ENCODE assay signal across 8 cellular contexts in the genomic region with DNA sequence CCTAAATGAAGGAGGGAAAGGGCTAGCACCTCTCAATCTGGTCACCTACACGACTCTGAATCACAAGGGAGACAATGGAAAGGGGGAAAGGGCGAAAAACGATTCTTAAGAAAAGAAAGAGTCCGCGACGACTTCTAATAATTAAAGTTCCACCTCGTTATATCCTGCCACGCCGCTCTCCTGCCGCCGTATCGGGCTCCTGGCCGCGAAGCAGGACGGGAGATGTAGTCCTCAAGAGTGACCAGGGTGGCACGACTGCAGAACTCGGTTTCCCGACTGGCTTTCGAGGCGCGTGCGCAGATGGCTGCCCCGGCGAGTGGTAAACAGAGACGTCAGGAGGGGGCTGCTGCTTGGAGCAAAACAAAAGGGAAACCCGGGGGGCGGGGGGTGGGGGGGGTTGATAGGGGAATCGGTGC. TPM values are rescaled to one million over a fixed set of nuclear protein-coding genes. Genes with fewer than 3 reads are reported as not detected.
DNase-seq lines count a peak whose midpoint lies in the region; ATAC-seq, FAIRE-seq and TF ChIP-seq lines count a peak whose summit lies in the region.

A gene with protein sequence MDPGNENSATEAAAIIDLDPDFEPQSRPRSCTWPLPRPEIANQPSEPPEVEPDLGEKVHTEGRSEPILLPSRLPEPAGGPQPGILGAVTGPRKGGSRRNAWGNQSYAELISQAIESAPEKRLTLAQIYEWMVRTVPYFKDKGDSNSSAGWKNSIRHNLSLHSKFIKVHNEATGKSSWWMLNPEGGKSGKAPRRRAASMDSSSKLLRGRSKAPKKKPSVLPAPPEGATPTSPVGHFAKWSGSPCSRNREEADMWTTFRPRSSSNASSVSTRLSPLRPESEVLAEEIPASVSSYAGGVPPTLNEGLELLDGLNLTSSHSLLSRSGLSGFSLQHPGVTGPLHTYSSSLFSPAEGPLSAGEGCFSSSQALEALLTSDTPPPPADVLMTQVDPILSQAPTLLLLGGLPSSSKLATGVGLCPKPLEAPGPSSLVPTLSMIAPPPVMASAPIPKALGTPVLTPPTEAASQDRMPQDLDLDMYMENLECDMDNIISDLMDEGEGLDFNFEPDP (plus strand): TSS at position 297 of the 416 bp plus-strand sequence. CDS start 678 bp downstream, outside the sequence.

- peak within 1 kb of the TSS; percentile 95 for H3K4me3 Mint-ChIP-seq in activated B cell treated with CpG ODN at 0.5 μM for 24 hours

- in situ Hi-C loops in ACHN (cut with HindIII; ENCODE audit: low pct_ligation_motif_present, low pct_unique_long_range_greater_than_20kb, low sequenced_read_pairs) = no loop called here

- DNase-seq in ACHN (peak; percentile 77), NCI-H226 (peak; percentile 75), activated B cell treated with CpG ODN at 0.5 μM for 24 hours (peak; percentile 72), caudate nucleus (lab: John Stamatoyannopoulos, UW) (peak; percentile 29 to 94 (median 84)), keratinocyte (ENCODE audit: low read depth, low spot score) (no peak)
- DNase-seq in stimulated activated CD4-positive, alpha-beta T cell treated with anti-CD3 and anti-CD28 coated beads, Interleukin-12 subunit alpha, Interleukin-12 subunit beta, amount 100 ng/mL, for 48 hours (ENCODE audit: low read depth in 2 of 3, low spot score in 1 of 3) = peak; percentile 76 to 81 (median 77)

- no peaks in the 10 kb centered on the region for H3K4me1 ChIP-seq in keratinocyte (ENCODE audit: control insufficient read depth, extremely low read depth, insufficient read depth, low read length)

- intact Hi-C loops in activated B cell treated with CpG ODN at 0.5 μM for 24 hours (cut with micrococcal nuclease) = loop anchor here (1.0 to 10.0 kb wide), 5 partner anchors 23 to 961 kb away; a partner anchor contains a TSS

- POLR2A ChIA-PET in activated B cell treated with CpG ODN at 0.5 μM for 24 hours (lab: Charles Lee) = interaction anchor here (0.9 to 4.0 kb wide), 3 partner anchors 16 to 270 kb away, joined by 3 to 36 read pairs (median 13); a partner anchor contains a TSS

- peaks cover 26% of the 10 kb centered on the region for H3K4me1 Mint-ChIP-seq in activated B cell treated with CpG ODN at 0.5 μM for 24 hours

- peak within 1 kb of the TSS; percentile 46 to 70 (median 51) for H3K4me3 ChIP-seq in keratinocyte (ENCODE audit: control insufficient read depth in 2 of 3, extremely low read depth in 1 of 3, insufficient read depth in 2 of 3, low read depth in 1 of 3, low read length in 3 of 3)

- H3K36me3 Mint-ChIP-seq in activated B cell treated with CpG ODN at 0.5 μM for 24 hours (ENCODE audit: low read depth) = peaks cover 2% of the 10 kb centered on the region

- dilution Hi-C loops in keratinocyte (cut with MboI; ENCODE audit: extremely low pct_ligation_motif_present, low sequenced_read_pairs) = no loop called here

- peak within 1 kb of the TSS; percentile 73 for H3K27ac ChIP-seq in caudate nucleus (ENCODE audit: low read depth, low read length)
- H3K27ac ChIP-seq in keratinocyte (ENCODE audit: control insufficient read depth, insufficient read depth, low read length) = no peak within 1 kb of the TSS

- peak within 1 kb of the TSS; percentile 87 for H2AFZ ChIP-seq in keratinocyte (ENCODE audit: control insufficient read depth, low read length)

- CTCF ChIA-PET in activated B cell treated with CpG ODN at 0.5 μM for 24 hours (lab: Charles Lee) = no interaction called here

- peak within 1 kb of the TSS; percentile 93 for H3K27ac Mint-ChIP-seq in activated B cell treated with CpG ODN at 0.5 μM for 24 hours

- no peaks in the 10 kb centered on the region for H4K20me1 ChIP-seq in keratinocyte (ENCODE audit: control insufficient read depth, extremely low read depth, insufficient read depth, low read length)

- ATAC-seq in GM18907 (IDR thresholded peaks at IDR 0.05; ENCODE audit: unreplicated experiment) (peak; percentile 85), HG03175 (IDR thresholded peaks at IDR 0.05; ENCODE audit: unreplicated experiment) (peak; percentile 96), activated B cell treated with CpG ODN at 0.5 μM for 24 hours (ENCODE audit: low read depth) (peak; percentile 90)

- no peaks in the 10 kb centered on the region for H3K27me3 Mint-ChIP-seq in activated B cell treated with CpG ODN at 0.5 μM for 24 hours

- FAIRE-seq in keratinocyte (lab: Jason Lieb, UNC) = peak; percentile 13

- H3K4me2 ChIP-seq in keratinocyte (ENCODE audit: control insufficient read depth, extremely low read depth, insufficient read depth, low read depth, low read length) = peak within 1 kb of the TSS; percentile 80

- no peaks in the 10 kb centered on the region for H3K27me3 ChIP-seq in keratinocyte (ENCODE audit: control insufficient read depth, extremely low read depth, insufficient read depth, low read length)

- TF ChIP-seq CTCF in activated B cell treated with CpG ODN at 0.5 μM for 24 hours (IDR thresholded peaks at IDR 0.05) (no peak), keratinocyte (optimal IDR thresholded peaks at IDR 0.05 in 1 of 3, IDR thresholded peaks at IDR 0.05 in 1 of 3, conservative IDR thresholded peaks at IDR 0.05 in 1 of 3; ENCODE audit: extremely low read depth in 1 of 3, insufficient read depth in 2 of 3, low read length in 3 of 3) (no peak)

- no peaks in the 10 kb centered on the region for H3K9me1 ChIP-seq in keratinocyte (ENCODE audit: control insufficient read depth, extremely low read depth, insufficient read depth, low read length)

- no peaks in the 10 kb centered on the region for H3K9me3 ChIP-seq in keratinocyte (ENCODE audit: control insufficient read depth, low read depth, low read length)

- no peaks in the 10 kb centered on the region for H3K36me3 ChIP-seq in keratinocyte (ENCODE audit: control insufficient read depth in 2 of 2, extremely low read depth in 1 of 2, insufficient read depth in 2 of 2, low read length in 2 of 2)

- peak within 1 kb of the TSS; percentile 67 for H3K9ac ChIP-seq in keratinocyte (ENCODE audit: control insufficient read depth, extremely low read depth, insufficient read depth, low read length)

- no peaks in the 10 kb centered on the region for H3K9me3 Mint-ChIP-seq in activated B cell treated with CpG ODN at 0.5 μM for 24 hours

- no peaks in the 10 kb centered on the region for H3K79me2 ChIP-seq in keratinocyte (ENCODE audit: control insufficient read depth, insufficient read depth, low read length)

RNA-seq across cellular contexts. Expression of the gene that starts here (rescaled TPM):
- 10.1 and 16.1 TPM in 2 replicates for total RNA-seq in activated B cell treated with CpG ODN at 0.5 μM for 24 hours
- 1.5 to 3.2 TPM (median 1.6 TPM) in 3 replicates for polyA plus RNA-seq in keratinocyte
- 3.3 TPM for polyA plus RNA-seq in keratinocyte (2011; ENCODE audit: low read depth)
- 1.9 and 2.4 TPM in 2 replicates for polyA plus RNA-seq in keratinocyte (2011; cell fraction: cytosol; rRNA removed)
- 6.4 and 7.0 TPM in 2 replicates for polyA plus RNA-seq in keratinocyte (2011; cell fraction: nucleus; rRNA removed)
- polyA plus RNA-seq in keratinocyte (2012; ENCODE audit: low replicate concordance) = 2.8 and 5.0 TPM in 2 replicates
- polyA minus RNA-seq in keratinocyte = 1.5 to 6.5 TPM (median 2.3 TPM) in 3 replicates
- polyA minus RNA-seq in keratinocyte (2011; cell fraction: cytosol; rRNA and poly(A)+ RNA removed) = 2.7 TPM
- 1.2 and 1.4 TPM in 2 replicates for polyA minus RNA-seq in keratinocyte (2011; cell fraction: nucleus; rRNA and poly(A)+ RNA removed)
